ENCODE assay signal across 10 cellular contexts in the genomic region with DNA sequence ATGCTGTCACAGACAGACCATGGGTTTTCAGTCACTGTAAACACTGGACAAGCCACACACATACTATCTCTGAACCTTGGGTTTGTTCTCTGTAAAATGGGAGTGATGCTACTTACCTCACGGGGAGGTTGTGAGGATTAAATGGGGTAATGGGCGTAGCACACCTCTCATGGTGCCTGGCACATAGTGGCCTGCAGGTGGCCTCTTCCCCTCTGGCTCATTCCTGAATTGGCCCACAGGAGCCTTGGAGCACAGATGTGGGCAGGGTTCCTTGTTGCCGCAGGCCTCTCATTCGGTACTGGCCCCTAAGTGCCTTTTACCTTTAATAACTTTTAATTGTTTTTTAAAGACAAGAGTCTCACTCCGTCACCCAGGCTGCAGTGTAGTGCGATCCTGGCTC. TPM values are rescaled to one million over a fixed set of nuclear protein-coding genes. Genes with fewer than 3 reads are reported as not detected.
DNase-seq lines count a peak whose midpoint lies in the region; ATAC-seq and TF ChIP-seq lines count a peak whose summit lies in the region.
"Had no signal": no experiment of that assay in that cellular context is flagged by ENCODE, and none has a peak within 500 bp of the region (broad histone marks: within the 10 kb centered on the region; RNA-seq: fewer than 3 reads in every experiment).

No MANE protein-coding gene starts in this region.

- BruUV-seq in OCI-LY7 (replicated peaks; lab: Mats Ljungman, UMichigan), result no TSS peak

- no peaks in the 10 kb centered on the region for H3K9me2 ChIP-seq in OCI-LY7 (ENCODE audit: insufficient read depth, low read length)

- CTCF ChIA-PET in OCI-LY7 (lab: Charles Lee; ENCODE audit: unreplicated experiment), result no interaction called here

- H3K36me3 ChIP-seq in OCI-LY7 (ENCODE audit: insufficient read depth, low read length), result no peaks in the 10 kb centered on the region
- no peaks in the 10 kb centered on the region for H3K36me3 ChIP-seq in upper lobe of right lung

- H3K4me2 ChIP-seq in OCI-LY7 (ENCODE audit: low read length), result no peak overlapping the region

- H3K79me2 ChIP-seq in OCI-LY7 (ENCODE audit: insufficient read depth, low read depth, low read length), result no peaks in the 10 kb centered on the region

- peak; percentile 21 for DNase-seq in stimulated activated CD4-positive, alpha-beta T cell treated with anti-CD3 and anti-CD28 coated beads, Interleukin-15, amount 100 ng/mL, for 24 hours
- no peak for DNase-seq in stimulated activated CD4-positive, alpha-beta T cell treated with anti-CD3 and anti-CD28 coated beads, Interleukin-12 subunit alpha, Interleukin-12 subunit beta, amount 100 ng/mL, for 4 hours
- DNase-seq in OCI-LY7 (ENCODE audit: low spot score) (no peak), foreskin fibroblast (no peak), upper lobe of right lung (peak; percentile 72), AG08395 (ENCODE audit: low spot score) (no peak), hippocampal formation (lab: John Stamatoyannopoulos, UW) (no peak), NCI-H2227 treated with DMSO at 0.1 percent for 48 hours (lab: John Stamatoyannopoulos, UW) (no peak)
- DNase-seq: GF-D8 had no signal

- H3K27ac ChIP-seq in OCI-LY7 (ENCODE audit: low read depth, low read length, poor library complexity, severe bottlenecking), result no peak overlapping the region
- H3K27ac ChIP-seq in upper lobe of right lung, result no peak overlapping the region
- H3K27ac ChIP-seq: SK-N-MC had no signal

- H3K9me3 ChIP-seq in OCI-LY7 (ENCODE audit: low read length), result no peaks in the 10 kb centered on the region
- no peaks in the 10 kb centered on the region for H3K9me3 ChIP-seq in upper lobe of right lung

- no peaks in the 10 kb centered on the region for H3K4me1 ChIP-seq in OCI-LY7 (ENCODE audit: insufficient read depth, low read length, poor library complexity, severe bottlenecking)
- peaks cover 68% of the 10 kb centered on the region for H3K4me1 ChIP-seq in upper lobe of right lung

- H4K20me1 ChIP-seq in OCI-LY7 (ENCODE audit: insufficient read depth, low read length), result no peaks in the 10 kb centered on the region

- intact Hi-C loops in OCI-LY7 (cut with micrococcal nuclease; ENCODE audit: unreplicated experiment) (loop anchor here (10.0 kb wide), 1 partner anchor 113 kb away; no protein-coding TSS in a partner anchor), upper lobe of right lung (cut with DNase I) (no loop called here)

- H3K27me3 ChIP-seq in upper lobe of right lung, result no peaks in the 10 kb centered on the region

- POLR2A ChIA-PET in OCI-LY7 (lab: Charles Lee), result no interaction called here

- H3K4me3 ChIP-seq in OCI-LY7 (ENCODE audit: low read depth, low read length, poor library complexity, severe bottlenecking) (no peak overlapping the region), foreskin fibroblast (ENCODE audit: low read depth in 1 of 2, low read length in 2 of 2) (no peak overlapping the region), upper lobe of right lung (no peak overlapping the region)
- H3K4me3 ChIP-seq: SK-N-MC had no signal

- peak; percentile 71 for ATAC-seq in upper lobe of right lung

- H2AFZ ChIP-seq in OCI-LY7 (ENCODE audit: low read length), result no peak overlapping the region

- TF ChIP-seq CTCF in OCI-LY7 (conservative IDR thresholded peaks at IDR 0.05; ENCODE audit: low read length) (peak; percentile 41), foreskin fibroblast (IDR thresholded peaks at IDR 0.05; ENCODE audit: low read depth, low read length) (peak; percentile 29), upper lobe of right lung (IDR thresholded peaks at IDR 0.05) (peak; percentile 48)

RNA-seq across cellular contexts. Expression of gene MICAL2, which starts 11.7 kb away (rescaled TPM):
- total RNA-seq in OCI-LY7 (2014; rRNA removed; shearing (Covaris generic)), result not detected in 2 replicates
- total RNA-seq in OCI-LY7 (2022) (0.59 TPM in 1 of 2 replicates, not detected in the other), upper lobe of right lung (197 TPM)

Comparison
In these comparisons a context has a peak if more than half of its experiments do, and no peak if none do; other contexts are left out.
1. DNase-seq: peak in stimulated activated CD4-positive, alpha-beta T cell treated with anti-CD3 and anti-CD28 coated beads, Interleukin-15, amount 100 ng/mL, for 24 hours (single experiment) and upper lobe of right lung (single experiment); none in stimulated activated CD4-positive, alpha-beta T cell treated with anti-CD3 and anti-CD28 coated beads, Interleukin-12 subunit alpha, Interleukin-12 subunit beta, amount 100 ng/mL, for 4 hours (single experiment), OCI-LY7 (single experiment), foreskin fibroblast (0 of 2), AG08395 (single experiment), hippocampal formation (0 of 2) and NCI-H2227 treated with DMSO at 0.1 percent for 48 hours (single experiment).
2. RNA of gene MICAL2, which starts 11.7 kb away (total RNA-seq): 197 TPM in upper lobe of right lung (single experiment); 0.59 TPM in OCI-LY7; every median in the first group is over 100 times any median in the second.
3. Peak in every context shown above with its lines, with median percentiles within 50 percentile points of each other: CTCF ChIP-seq.